In the genomic region with DNA sequence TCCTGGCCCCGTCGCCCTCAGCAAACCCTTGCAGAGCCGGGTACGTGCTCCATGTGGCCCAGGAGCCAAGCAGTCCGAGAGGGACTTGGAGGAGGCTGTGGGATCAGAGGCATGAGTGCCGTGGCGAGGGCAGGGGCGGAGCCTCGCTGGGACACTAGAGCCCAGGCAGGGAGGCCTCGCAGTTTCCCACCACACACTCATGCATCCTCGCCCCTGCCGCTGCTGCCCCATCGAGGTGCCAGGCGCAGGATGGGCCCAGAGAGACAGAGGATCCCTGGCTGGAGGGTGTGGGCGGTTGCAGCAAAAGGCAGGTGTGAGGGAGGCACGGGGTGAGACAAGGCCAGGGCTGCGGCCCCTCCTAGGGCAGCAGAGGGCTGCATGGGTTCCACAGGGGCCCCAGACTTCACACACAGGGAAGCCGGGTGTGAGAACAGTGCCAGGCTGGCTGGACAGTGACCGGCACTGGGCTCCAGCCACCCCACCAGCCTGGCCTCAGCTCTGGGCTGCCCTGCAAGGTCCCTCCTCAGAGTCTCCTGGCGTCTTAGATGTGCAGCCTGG, we compare ENCODE assay signal across 15 cellular contexts. TPM values are rescaled to one million over a fixed set of nuclear protein-coding genes. Genes with fewer than 3 reads are reported as not detected.
DNase-seq lines count a peak whose midpoint lies in the region; ATAC-seq, FAIRE-seq and TF ChIP-seq lines count a peak whose summit lies in the region.
"Had no signal": no experiment of that assay in that cellular context is flagged by ENCODE, and none has a peak within 500 bp of the region (broad histone marks: within the 10 kb centered on the region; RNA-seq: fewer than 3 reads in every experiment).

No MANE protein-coding gene starts in this region.

- H3K36me3 ChIP-seq in HepG2 (replicated peaks in 1 of 2; ENCODE audit: control insufficient read depth in 1 of 2, insufficient read depth in 2 of 2, low read length in 2 of 2) = peaks cover 24 to 32% of the 10 kb centered on the region in 2 experiments
- peaks cover 0 to 13% (median 5%) of the 10 kb centered on the region in 4 donors for H3K36me3 ChIP-seq in right lobe of liver
- H3K36me3 ChIP-seq in esophagus (ENCODE audit: control insufficient read depth in 2 of 2, insufficient read depth in 2 of 2, low read length in 1 of 2) = peaks cover 4 to 26% of the 10 kb centered on the region in 2 donors
- H3K36me3 ChIP-seq in pancreas = peaks cover 0 to 19% (median 12%) of the 10 kb centered on the region in 3 donors
- peaks cover 0 to 16% of the 10 kb centered on the region in 2 donors for H3K36me3 ChIP-seq in vagina

- TF ChIP-seq POLR2A in HepG2 (IDR thresholded peaks at IDR 0.05; ENCODE audit: insufficient read depth in 1 of 2, low read depth in 2 of 2, low read length in 2 of 2) (no peak), right lobe of liver (IDR thresholded peaks at IDR 0.05) (no peak), vagina (IDR thresholded peaks at IDR 0.05) (no peak)

- H3K27me3 ChIP-seq in HepG2 (ENCODE audit: control insufficient read depth in 1 of 2, insufficient read depth in 2 of 2, low read length in 2 of 2) (no peaks in the 10 kb centered on the region), right lobe of liver (no peaks in the 10 kb centered on the region), esophagus (ENCODE audit: control insufficient read depth in 1 of 2, insufficient read depth in 2 of 2, low read length in 2 of 2) (no peaks in the 10 kb centered on the region), pancreas (no peaks in the 10 kb centered on the region), vagina (no peaks in the 10 kb centered on the region)

- no peak overlapping the region for H2AFZ ChIP-seq in HepG2 (ENCODE audit: low read length)

- BruUV-seq in HepG2 (replicated peaks; lab: Mats Ljungman, UMichigan) = no TSS peak

- peaks cover 6% of the 10 kb centered on the region; the same call in 1 of the 2 replicates for H4K20me1 ChIP-seq in HepG2 (ENCODE audit: insufficient read depth, low read length)

- intact Hi-C loops in HepG2 (cut with micrococcal nuclease; ENCODE audit: unreplicated experiment) = loop anchor here (2.0 kb wide), 1 partner anchor 21 kb away; no protein-coding TSS in a partner anchor
- intact Hi-C loops in right lobe of liver (cut with DNase I) = no loop called here
- intact Hi-C loops in pancreas (cut with DNase I) = no loop called here
- intact Hi-C loops in vagina (cut with DNase I) = no loop called here

- no peaks in the 10 kb centered on the region for H3K4me1 Mint-ChIP-seq in activated naive CD8-positive, alpha-beta T cell treated with anti-CD3 and anti-CD28 coated beads for 36 hours

- H3K9me3 ChIP-seq in HepG2 (ENCODE audit: low read length) = no peaks in the 10 kb centered on the region
- H3K9me3 ChIP-seq in right lobe of liver = no peaks in the 10 kb centered on the region
- H3K9me3 ChIP-seq in esophagus (ENCODE audit: control insufficient read depth in 2 of 2, insufficient read depth in 1 of 2, low read depth in 1 of 2, low read length in 1 of 2) = no peaks in the 10 kb centered on the region
- no peaks in the 10 kb centered on the region for H3K9me3 ChIP-seq in pancreas
- H3K9me3 ChIP-seq in vagina = no peaks in the 10 kb centered on the region
- H3K9me3 ChIP-seq: mucosa of descending colon had no signal

- H3K4me3 Mint-ChIP-seq in activated naive CD8-positive, alpha-beta T cell treated with anti-CD3 and anti-CD28 coated beads for 36 hours = no peak overlapping the region
- H3K4me3 Mint-ChIP-seq: T-helper 2 cell treated with Interferon-gamma antibody and Interleukin-4, amounts not matched to agents 5 μg/mL and 100 μg/mL, for 36 hours had no signal

- peak overlapping the region; percentile 97 for H3K27ac ChIP-seq in HepG2 (ENCODE audit: extremely low read length, insufficient read depth, low read length)
- H3K27ac ChIP-seq in right lobe of liver = peak overlapping the region in 1 of 3 donors; percentile 85
- H3K27ac ChIP-seq in esophagus (ENCODE audit: low read depth in 2 of 2, low read length in 1 of 2) = peak overlapping the region; percentile 3 to 50
- peak overlapping the region in 3 of 4 donors; percentile 86 to 98 (median 93) for H3K27ac ChIP-seq in pancreas
- peak overlapping the region; percentile 88 for H3K27ac ChIP-seq in vagina

- H3K9me3 Mint-ChIP-seq in activated naive CD8-positive, alpha-beta T cell treated with anti-CD3 and anti-CD28 coated beads for 36 hours = no peaks in the 10 kb centered on the region
- H3K9me3 Mint-ChIP-seq: T-helper 2 cell treated with Interferon-gamma antibody and Interleukin-4, amounts not matched to agents 5 μg/mL and 100 μg/mL, for 36 hours had no signal

- H3K27ac Mint-ChIP-seq in activated naive CD8-positive, alpha-beta T cell treated with anti-CD3 and anti-CD28 coated beads for 36 hours = no peak overlapping the region
- H3K27ac Mint-ChIP-seq: T-helper 2 cell treated with Interferon-gamma antibody and Interleukin-4, amounts not matched to agents 5 μg/mL and 100 μg/mL, for 36 hours had no signal

- H3K27me3 Mint-ChIP-seq in activated naive CD8-positive, alpha-beta T cell treated with anti-CD3 and anti-CD28 coated beads for 36 hours = peaks cover 4% of the 10 kb centered on the region

- in situ Hi-C loops in HepG2 (cut with HindIII; ENCODE audit: extremely low pct_ligation_motif_present, low pct_unique_long_range_greater_than_20kb) = no loop called here

- H3K9ac ChIP-seq in HepG2 (ENCODE audit: insufficient read depth, low read depth, low read length) = peak overlapping the region; percentile 99

- TF ChIP-seq EP300 in HepG2 (IDR thresholded peaks at IDR 0.05; ENCODE audit: low read depth in 2 of 2, low read length in 2 of 2) (no peak), HepG2 (CRISPR knock-in tag; IDR thresholded peaks at IDR 0.05; ENCODE audit: borderline replicate concordance) (no peak)

- H3K36me3 Mint-ChIP-seq in activated naive CD8-positive, alpha-beta T cell treated with anti-CD3 and anti-CD28 coated beads for 36 hours = no peaks in the 10 kb centered on the region

- no peak for TF ChIP-seq RAD21 in HepG2 (CRISPR knock-in tag; IDR thresholded peaks at IDR 0.05)

- peaks cover 86% of the 10 kb centered on the region for H3K4me1 ChIP-seq in HepG2 (ENCODE audit: insufficient read depth, low read length)
- H3K4me1 ChIP-seq in right lobe of liver = peaks cover 0 to 35% (median 13%) of the 10 kb centered on the region in 4 donors
- H3K4me1 ChIP-seq in esophagus (ENCODE audit: control insufficient read depth in 2 of 2, insufficient read depth in 2 of 2, low read length in 1 of 2) = peaks cover 15 to 52% of the 10 kb centered on the region in 2 donors
- H3K4me1 ChIP-seq in pancreas = peaks cover 41 to 55% (median 47%) of the 10 kb centered on the region in 3 donors
- peaks cover 75% of the 10 kb centered on the region for H3K4me1 ChIP-seq in vagina

- H3K4me2 ChIP-seq in HepG2 (ENCODE audit: low read depth, low read length) = peak overlapping the region; percentile 84

- H3K4me3 ChIP-seq in HepG2 (replicated peaks in 1 of 3; ENCODE audit: insufficient read depth in 1 of 3, low read depth in 2 of 3, low read length in 3 of 3) = no peak overlapping the region; a peak in 1 of 6 replicates
- H3K4me3 ChIP-seq in right lobe of liver = no peak overlapping the region
- no peak overlapping the region for H3K4me3 ChIP-seq in esophagus (ENCODE audit: low read depth in 1 of 2, low read length in 2 of 2)
- H3K4me3 ChIP-seq in pancreas = no peak overlapping the region
- no peak overlapping the region for H3K4me3 ChIP-seq in vagina
- H3K4me3 ChIP-seq: mucosa of descending colon had no signal

- DNase-seq in HepG2 (ENCODE audit: low spot score) = no peak
- no peak for DNase-seq in right lobe of liver
- peak in 1 of 6 donors; percentile 71 for DNase-seq in pancreas
- no peak for DNase-seq in vagina (ENCODE audit: extremely low spot score in 2 of 2)
- DNase-seq in activated naive CD8-positive, alpha-beta T cell treated with anti-CD3 and anti-CD28 coated beads for 36 hours = no peak
- DNase-seq: foreskin melanocyte; NCI-H1105; NCI-H526; stimulated activated CD4-positive, alpha-beta T cell treated with anti-CD3 and anti-CD28 coated beads, Interleukin-1b, Interleukin-23, amount 100 ng/mL, for 48 hours; stimulated activated naive CD8-positive, alpha-beta T cell treated with anti-CD3 and anti-CD28 coated beads, Interleukin-15, Interleukin-2, amounts not matched to agents 100 U/mL and 50 U/mL, for 24 hours had no signal

- 96% methylated on average over 20 of the region's 20 CpGs for WGBS in HepG2 (ENCODE audit: low lambda C conversion rate)
- 80% methylated on average over 1 of the region's 20 CpGs for WGBS in right lobe of liver (ENCODE audit: insufficient coverage, low coverage, low lambda C conversion rate, missing lambda C conversion rate)
- 61 to 65% methylated on average over 20 of the region's 20 CpGs for WGBS in esophagus, 2 donors
- 62 to 63% methylated on average over 20 of the region's 20 CpGs for WGBS in pancreas, 2 donors

- ATAC-seq in HepG2 = no peak
- ATAC-seq in right lobe of liver = no peak
- ATAC-seq in pancreas = no peak
- no peak for ATAC-seq in GM21360 (IDR thresholded peaks at IDR 0.05; ENCODE audit: unreplicated experiment)
- ATAC-seq in GM21786 (IDR thresholded peaks at IDR 0.05; ENCODE audit: unreplicated experiment) = no peak
- ATAC-seq: stimulated activated naive CD8-positive, alpha-beta T cell treated with anti-CD3 and anti-CD28 coated beads, Interleukin-15, Interleukin-2, amounts not matched to agents 100 U/mL and 50 U/mL, for 24 hours had no signal

- POLR2A ChIA-PET in HepG2 (lab: Yijun Ruan, JAX) = interaction anchor here (1.2 to 14.7 kb wide), 6 partner anchors 12 to 190 kb away, joined by 3 to 312 read pairs (median 16); a partner anchor contains a TSS

- H3K79me2 ChIP-seq in HepG2 (ENCODE audit: insufficient read depth, low read length) = peaks cover 84% of the 10 kb centered on the region

- CTCF ChIA-PET in HepG2 (lab: Yijun Ruan, JAX; ENCODE audit: low intra/inter-chr PET ratio, low total read pairs) = no interaction called here

- TF ChIP-seq CTCF in HepG2 (CRISPR knock-in tag; IDR thresholded peaks at IDR 0.05) (no peak), right lobe of liver (IDR thresholded peaks at IDR 0.05) (no peak), pancreas (IDR thresholded peaks at IDR 0.05) (no peak), vagina (IDR thresholded peaks at IDR 0.05) (no peak)

- FAIRE-seq in HepG2 (lab: Jason Lieb, UNC) = no peak
- FAIRE-seq in pancreas (lab: Jason Lieb, UNC) = no peak

RNA-seq across cellular contexts. Expression of a gene that starts 7.7 kb away (rescaled TPM):
- total RNA-seq in HepG2 (2016; rRNA removed; fragmentation: Illumina TruSeq; extraction: Trizol) (35.9 and 48.1 TPM in 2 replicates), right lobe of liver (100 to 1,000 TPM in 1 of 6 experiments, 10 to 100 TPM in 5; 29.2 to 108 (median 51.2) TPM), pancreas (10 to 100 TPM; 30.1 to 56.9 (median 40.4) TPM), vagina (39.5 TPM)
- 13.1 and 14.5 TPM in 2 replicates for total RNA-seq in HepG2 (2016; cell fraction: cytosol; rRNA removed; fragmentation: Illumina TruSeq; extraction: Trizol; ENCODE audit: low read depth)
- 33.1 and 51.1 TPM in 2 replicates for total RNA-seq in HepG2 (2016; cell fraction: insoluble cytoplasmic fraction; rRNA removed; fragmentation: Illumina TruSeq; extraction: Trizol)
- total RNA-seq in HepG2 (2016; cell fraction: membrane; rRNA removed; fragmentation: Illumina TruSeq; extraction: Trizol) = 38.7 and 43.1 TPM in 2 replicates
- total RNA-seq in HepG2 (2016; cell fraction: nucleus; rRNA removed; fragmentation: Illumina TruSeq; extraction: Trizol) = 38.1 and 45.0 TPM in 2 replicates
- polyA plus RNA-seq in HepG2 (2011; rRNA removed) (51.7 and 57.8 TPM in 2 replicates), esophagus (10 to 100 TPM; 20.2 to 25.7 TPM), pancreas (10 to 100 TPM; 60.1 to 66.7 TPM)
- 31.6 and 53.3 TPM in 2 replicates for polyA plus RNA-seq in HepG2 (2011; cell fraction: cytosol; rRNA removed)
- 202 and 242 TPM in 2 replicates for polyA plus RNA-seq in HepG2 (2011; cell fraction: nucleus; rRNA removed)
- 39.6 and 65.3 TPM in 2 replicates for polyA plus RNA-seq in HepG2 (2012)
- 13.2 and 13.9 TPM in 2 replicates for polyA plus RNA-seq in HepG2 (2016; cell fraction: cytosol; fragmentation: Illumina TruSeq; extraction: Trizol; ENCODE audit: low read depth)
- 47.9 and 56.1 TPM in 2 replicates for polyA plus RNA-seq in HepG2 (2016; cell fraction: insoluble cytoplasmic fraction; fragmentation: Illumina TruSeq; extraction: Trizol; ENCODE audit: low read depth)
- polyA plus RNA-seq in HepG2 (2016; cell fraction: membrane; fragmentation: Illumina TruSeq; extraction: Trizol; ENCODE audit: low read depth) = 24.5 and 27.8 TPM in 2 replicates
- polyA plus RNA-seq in HepG2 (2016; cell fraction: nucleus; fragmentation: Illumina TruSeq; extraction: Trizol; ENCODE audit: insufficient read depth, low read depth) = 68.9 and 74.0 TPM in 2 replicates
- 35.0 and 120 TPM in 2 replicates for polyA minus RNA-seq in HepG2 (2011; rRNA and poly(A)+ RNA removed; ENCODE audit: low replicate concordance)
- 32.5 and 33.4 TPM in 2 replicates for polyA minus RNA-seq in HepG2 (2011; cell fraction: cytosol; rRNA and poly(A)+ RNA removed)
- 77.6 and 107 TPM in 2 replicates for polyA minus RNA-seq in HepG2 (2011; cell fraction: nucleus; rRNA and poly(A)+ RNA removed)
- 1 to 10 TPM in 1 of 2 experiments, under 1 TPM in 1; 0.74 to 1.2 TPM for total RNA-seq in activated naive CD8-positive, alpha-beta T cell treated with anti-CD3 and anti-CD28 coated beads for 36 hours

RNA-seq across cellular contexts. Expression of a gene that starts 25.0 kb away (rescaled TPM):
- total RNA-seq in HepG2 (2016; rRNA removed; fragmentation: Illumina TruSeq; extraction: Trizol) = not detected in 2 replicates
- total RNA-seq in HepG2 (2016; cell fraction: cytosol; rRNA removed; fragmentation: Illumina TruSeq; extraction: Trizol; ENCODE audit: low read depth) = not detected in 2 replicates
- total RNA-seq in HepG2 (2016; cell fraction: insoluble cytoplasmic fraction; rRNA removed; fragmentation: Illumina TruSeq; extraction: Trizol) = not detected in 2 replicates
- total RNA-seq in HepG2 (2016; cell fraction: membrane; rRNA removed; fragmentation: Illumina TruSeq; extraction: Trizol) = not detected in 2 replicates
- not detected in 2 replicates for total RNA-seq in HepG2 (2016; cell fraction: nucleus; rRNA removed; fragmentation: Illumina TruSeq; extraction: Trizol)
- polyA plus RNA-seq in HepG2 (2011; rRNA removed) = 0.55 TPM in 1 of 2 replicates, not detected in the other
- 0.13 and 0.14 TPM in 2 replicates for polyA plus RNA-seq in HepG2 (2011; cell fraction: cytosol; rRNA removed)
- 0.47 TPM in 1 of 2 replicates, not detected in the other for polyA plus RNA-seq in HepG2 (2011; cell fraction: nucleus; rRNA removed)
- polyA plus RNA-seq in HepG2 (2012) = not detected in 2 replicates
- polyA plus RNA-seq in HepG2 (2016; cell fraction: cytosol; fragmentation: Illumina TruSeq; extraction: Trizol; ENCODE audit: low read depth) = not detected in 2 replicates
- not detected in 2 replicates for polyA plus RNA-seq in HepG2 (2016; cell fraction: insoluble cytoplasmic fraction; fragmentation: Illumina TruSeq; extraction: Trizol; ENCODE audit: low read depth)
- polyA plus RNA-seq in HepG2 (2016; cell fraction: membrane; fragmentation: Illumina TruSeq; extraction: Trizol; ENCODE audit: low read depth) = not detected in 2 replicates
- not detected in 2 replicates for polyA plus RNA-seq in HepG2 (2016; cell fraction: nucleus; fragmentation: Illumina TruSeq; extraction: Trizol; ENCODE audit: insufficient read depth, low read depth)
- polyA minus RNA-seq in HepG2 (2011; rRNA and poly(A)+ RNA removed; ENCODE audit: low replicate concordance) = not detected in 2 replicates
- polyA minus RNA-seq in HepG2 (2011; cell fraction: cytosol; rRNA and poly(A)+ RNA removed) = not detected in 2 replicates
- not detected in 2 replicates for polyA minus RNA-seq in HepG2 (2011; cell fraction: nucleus; rRNA and poly(A)+ RNA removed)
- total RNA-seq in right lobe of liver = not detected
- polyA plus RNA-seq in esophagus = 1 to 10 TPM in 1 of 2 donors, under 1 TPM in 1; 0.34 to 2.0 TPM
- over 10,000 TPM; 14,339 to 37,242 (median 26,937) TPM for total RNA-seq in pancreas
- over 10,000 TPM; 23,150 to 29,718 TPM for polyA plus RNA-seq in pancreas
- not detected for total RNA-seq in vagina
- not detected for total RNA-seq in activated naive CD8-positive, alpha-beta T cell treated with anti-CD3 and anti-CD28 coated beads for 36 hours

RNA-seq across cellular contexts. Expression of a gene that starts 36.8 kb away (rescaled TPM):
- total RNA-seq in HepG2 (2016; rRNA removed; fragmentation: Illumina TruSeq; extraction: Trizol) = not detected in 2 replicates
- not detected in 2 replicates for total RNA-seq in HepG2 (2016; cell fraction: cytosol; rRNA removed; fragmentation: Illumina TruSeq; extraction: Trizol; ENCODE audit: low read depth)
- not detected in 2 replicates for total RNA-seq in HepG2 (2016; cell fraction: insoluble cytoplasmic fraction; rRNA removed; fragmentation: Illumina TruSeq; extraction: Trizol)
- not detected in 2 replicates for total RNA-seq in HepG2 (2016; cell fraction: membrane; rRNA removed; fragmentation: Illumina TruSeq; extraction: Trizol)
- total RNA-seq in HepG2 (2016; cell fraction: nucleus; rRNA removed; fragmentation: Illumina TruSeq; extraction: Trizol) = not detected in 2 replicates
- polyA plus RNA-seq in HepG2 (2011; rRNA removed) = 0.13 and 0.39 TPM in 2 replicates
- polyA plus RNA-seq in HepG2 (2011; cell fraction: cytosol; rRNA removed) = 0.13 TPM in 1 of 2 replicates, not detected in the other
- polyA plus RNA-seq in HepG2 (2011; cell fraction: nucleus; rRNA removed) = 0.53 TPM in 1 of 2 replicates, not detected in the other
- 0.78 and 0.89 TPM in 2 replicates for polyA plus RNA-seq in HepG2 (2012)
- polyA plus RNA-seq in HepG2 (2016; cell fraction: cytosol; fragmentation: Illumina TruSeq; extraction: Trizol; ENCODE audit: low read depth) = 0.40 TPM in 1 of 2 replicates, not detected in the other
- polyA plus RNA-seq in HepG2 (2016; cell fraction: insoluble cytoplasmic fraction; fragmentation: Illumina TruSeq; extraction: Trizol; ENCODE audit: low read depth) = not detected in 2 replicates
- 0.37 TPM in 1 of 2 replicates, not detected in the other for polyA plus RNA-seq in HepG2 (2016; cell fraction: membrane; fragmentation: Illumina TruSeq; extraction: Trizol; ENCODE audit: low read depth)
- not detected in 2 replicates for polyA plus RNA-seq in HepG2 (2016; cell fraction: nucleus; fragmentation: Illumina TruSeq; extraction: Trizol; ENCODE audit: insufficient read depth, low read depth)
- not detected in 2 replicates for polyA minus RNA-seq in HepG2 (2011; rRNA and poly(A)+ RNA removed; ENCODE audit: low replicate concordance)
- polyA minus RNA-seq in HepG2 (2011; cell fraction: cytosol; rRNA and poly(A)+ RNA removed) = not detected in 2 replicates
- not detected in 2 replicates for polyA minus RNA-seq in HepG2 (2011; cell fraction: nucleus; rRNA and poly(A)+ RNA removed)
- not detected for total RNA-seq in right lobe of liver
- polyA plus RNA-seq in esophagus = 1 to 10 TPM in 1 of 2 donors, under 1 TPM in 1; 0.35 to 1.7 TPM
- over 10,000 TPM; 36,685 to 57,899 (median 39,778) TPM for total RNA-seq in pancreas
- over 10,000 TPM; 20,002 to 30,463 TPM for polyA plus RNA-seq in pancreas
- not detected for total RNA-seq in vagina
- not detected for total RNA-seq in activated naive CD8-positive, alpha-beta T cell treated with anti-CD3 and anti-CD28 coated beads for 36 hours
- total RNA-seq: mucosa of descending colon had no signal

Comparison
In these comparisons a context has a peak if more than half of its experiments do, and no peak if none do; other contexts are left out.
1. RNA of a gene that starts 7.7 kb away (total RNA-seq): 29.2 to 108 TPM in right lobe of liver, 13.1 to 51.1 TPM in HepG2, 30.1 to 56.9 TPM in pancreas and 39.5 TPM in vagina (single experiment); 0.74 to 1.2 TPM in activated naive CD8-positive, alpha-beta T cell treated with anti-CD3 and anti-CD28 coated beads for 36 hours; every median in the first group is over 4 times any median in the second.
2. RNA of a gene that starts 25.0 kb away (total RNA-seq): 14,339 to 37,242 TPM in pancreas; not detected in activated naive CD8-positive, alpha-beta T cell treated with anti-CD3 and anti-CD28 coated beads for 36 hours, not detected in HepG2, not detected in right lobe of liver and not detected in vagina (single experiment); every median in the first group is over 1,000 times any median in the second.
3. RNA of a gene that starts 36.8 kb away (total RNA-seq): 36,685 to 57,899 TPM in pancreas; not detected in activated naive CD8-positive, alpha-beta T cell treated with anti-CD3 and anti-CD28 coated beads for 36 hours, not detected in HepG2, not detected in right lobe of liver and not detected in vagina (single experiment); every median in the first group is over 1,000 times any median in the second.